Comparison of ENCODE assay signal across 9 cellular contexts in the genomic region with DNA sequence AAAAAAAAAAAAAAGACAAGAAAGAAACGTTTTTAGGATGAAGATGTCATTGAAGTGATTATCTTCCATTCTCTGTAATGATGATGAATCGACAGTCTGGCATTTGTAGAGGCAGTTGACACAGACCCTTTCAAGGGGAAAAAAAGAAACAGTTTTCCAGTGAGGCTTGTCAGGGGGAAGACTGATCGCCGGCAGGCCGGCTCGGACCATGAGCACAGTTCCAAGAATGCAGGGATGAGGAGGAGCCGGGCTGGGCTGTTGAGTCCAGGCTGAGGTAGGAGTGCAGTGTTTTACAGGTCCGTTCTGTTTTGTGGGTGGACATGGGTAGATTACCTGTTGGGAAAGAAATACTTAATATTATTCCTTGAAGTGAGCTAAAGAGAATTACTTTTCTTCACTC.
DNase-seq lines count a peak whose midpoint lies in the region; ATAC-seq and TF ChIP-seq lines count a peak whose summit lies in the region.
"Had no signal": no experiment of that assay in that cellular context is flagged by ENCODE, and none has a peak within 500 bp of the region (broad histone marks: within the 10 kb centered on the region; RNA-seq: fewer than 3 reads in every experiment).

No MANE protein-coding gene starts in this region.

- no peaks in the 10 kb centered on the region for H3K9me2 ChIP-seq in SK-N-SH

- H3K79me2 ChIP-seq in SK-N-SH (ENCODE audit: insufficient read depth) (peaks cover 32% of the 10 kb centered on the region; the same call in 1 of the 2 replicates), trophoblast cell (ENCODE audit: control insufficient read depth, insufficient read depth, low read length, poor library complexity) (peaks cover 16% of the 10 kb centered on the region)

- WGBS in SK-N-SH (ENCODE audit: low lambda C conversion rate) = 7% methylated on average over 8 of the region's 8 CpGs
- WGBS in trophoblast cell (ENCODE audit: extremely low coverage, insufficient coverage, insufficient read length) = no CpG with 5 or more reads among the region's 8 CpGs

- no peak overlapping the region for H2BK120ac ChIP-seq in trophoblast cell (ENCODE audit: insufficient read depth, low read length, poor library complexity)

- no peak overlapping the region for H3K18ac ChIP-seq in trophoblast cell (ENCODE audit: low read length)

- no peak overlapping the region for H3K27ac Mint-ChIP-seq in activated CD8-positive, alpha-beta memory T cell treated with anti-CD3 and anti-CD28 coated beads, Interleukin-2, amount 10 ng/mL, durations not matched to agents 7 days and 5 days

- H3K27ac ChIP-seq in SK-N-SH (ENCODE audit: low read depth in 2 of 2, low read length in 1 of 2) (peak overlapping the region; percentile 97 to 98), trophoblast cell (ENCODE audit: low read depth, low read length) (peak overlapping the region; percentile 99)

- H3K4me1 ChIP-seq in SK-N-SH (ENCODE audit: control insufficient read depth in 1 of 2, insufficient read depth in 2 of 2, low read depth in 1 of 2, low read length in 1 of 2) (peaks cover 36 to 70% of the 10 kb centered on the region in 2 experiments), trophoblast cell (ENCODE audit: control insufficient read depth in 1 of 2, insufficient read depth in 2 of 2, low read length in 2 of 2) (peaks cover 52 to 59% of the 10 kb centered on the region in 2 experiments)

- H2AK5ac ChIP-seq in trophoblast cell (ENCODE audit: low read length) = no peak overlapping the region

- no peak overlapping the region for H2BK5ac ChIP-seq in trophoblast cell (ENCODE audit: low read depth, low read length, poor library complexity)

- peak in 1 of 2 experiments; percentile 88; a peak in 3 of 4 replicates for TF ChIP-seq EP300 in SK-N-SH (IDR thresholded peaks at IDR 0.05; ENCODE audit: borderline replicate concordance in 1 of 2, low read depth in 1 of 2, low read length in 1 of 2)

- no peaks in the 10 kb centered on the region for H3K36me3 Mint-ChIP-seq in activated CD8-positive, alpha-beta memory T cell treated with anti-CD3 and anti-CD28 coated beads, Interleukin-2, amount 10 ng/mL, durations not matched to agents 7 days and 5 days
- H3K36me3 Mint-ChIP-seq in activated T-cell treated with anti-CD3 and anti-CD28 coated beads, Interleukin-2, amount 50 U/mL, for 4 hours (ENCODE audit: insufficient read depth) = peaks cover 8% of the 10 kb centered on the region

- peak overlapping the region; percentile 85 for H3K4me2 ChIP-seq in SK-N-SH
- no peak overlapping the region for H3K4me2 ChIP-seq in trophoblast cell (ENCODE audit: low read length)

- no peak overlapping the region for H2BK12ac ChIP-seq in trophoblast cell (ENCODE audit: low read length)

- H3K27me3 ChIP-seq in SK-N-SH (ENCODE audit: insufficient read depth) (no peaks in the 10 kb centered on the region), trophoblast cell (ENCODE audit: insufficient read depth, low read length) (no peaks in the 10 kb centered on the region)

- H3K4me3 ChIP-seq in SK-N-SH (ENCODE audit: low read depth in 2 of 2, low read length in 1 of 2) (peak overlapping the region; percentile 24 to 52; a peak in 3 of 4 replicates), fibroblast of pulmonary artery (replicated peaks; ENCODE audit: low read depth, low read length) (no peak overlapping the region), trophoblast cell (ENCODE audit: low read depth, low read length) (no peak overlapping the region)

- no peak overlapping the region for H4K12ac ChIP-seq in trophoblast cell (ENCODE audit: low read depth, low read length)

- no peak overlapping the region for H4K91ac ChIP-seq in trophoblast cell (ENCODE audit: low read depth, low read length)

- H2AFZ ChIP-seq in SK-N-SH (ENCODE audit: low read depth) = peak overlapping the region; percentile 67; the same call in 1 of the 2 replicates
- H2AFZ ChIP-seq in trophoblast cell (ENCODE audit: insufficient read depth, low read length, poor library complexity) = no peak overlapping the region

- H3K23ac ChIP-seq in trophoblast cell (ENCODE audit: low read length) = no peak overlapping the region

- H3K4me1 Mint-ChIP-seq in activated CD8-positive, alpha-beta memory T cell treated with anti-CD3 and anti-CD28 coated beads, Interleukin-2, amount 10 ng/mL, durations not matched to agents 7 days and 5 days = no peaks in the 10 kb centered on the region
- peaks cover 2% of the 10 kb centered on the region for H3K4me1 Mint-ChIP-seq in activated T-cell treated with anti-CD3 and anti-CD28 coated beads, Interleukin-2, amount 50 U/mL, for 4 hours (ENCODE audit: low read depth)

- H3K36me3 ChIP-seq in SK-N-SH (replicated peaks in 1 of 2; ENCODE audit: control insufficient read depth in 1 of 2, insufficient read depth in 2 of 2, low read length in 1 of 2) = peaks cover 0 to 6% of the 10 kb centered on the region in 2 experiments
- no peaks in the 10 kb centered on the region for H3K36me3 ChIP-seq in trophoblast cell (ENCODE audit: control insufficient read depth in 1 of 2, insufficient read depth in 2 of 2, low read length in 2 of 2)

- no peaks in the 10 kb centered on the region for H3K9me3 ChIP-seq in SK-N-SH
- no peaks in the 10 kb centered on the region for H3K9me3 ChIP-seq in trophoblast cell (ENCODE audit: insufficient read depth, low read depth, low read length)

- peaks cover 47% of the 10 kb centered on the region for H3F3A ChIP-seq in SK-N-SH (replicated peaks; ENCODE audit: insufficient read depth)

- H3K4ac ChIP-seq in trophoblast cell (ENCODE audit: low read depth, low read length) = no peak overlapping the region

- H3K14ac ChIP-seq in trophoblast cell (ENCODE audit: low read length) = no peak overlapping the region

- H4K20me1 ChIP-seq in SK-N-SH (ENCODE audit: insufficient read depth) = no peaks in the 10 kb centered on the region

- TF ChIP-seq RAD21 in SK-N-SH (IDR thresholded peaks at IDR 0.05; ENCODE audit: low read length) = no peak

- ATAC-seq in GM21515 (IDR thresholded peaks at IDR 0.05; ENCODE audit: unreplicated experiment) (no peak), GM21447 (IDR thresholded peaks at IDR 0.05; ENCODE audit: unreplicated experiment) (no peak)
- ATAC-seq in activated CD8-positive, alpha-beta memory T cell treated with anti-CD3 and anti-CD28 coated beads, Interleukin-2, amount 10 ng/mL, durations not matched to agents 7 days and 5 days = no peak
- ATAC-seq in activated T-cell treated with anti-CD3 and anti-CD28 coated beads, Interleukin-2, amount 50 U/mL, for 4 hours = no peak

- POLR2A ChIA-PET in SK-N-SH (lab: Yijun Ruan, JAX) = no interaction called here

- H3K79me1 ChIP-seq in trophoblast cell (ENCODE audit: low read length) = peaks cover 61% of the 10 kb centered on the region

- DNase-seq in AG20443 (ENCODE audit: low spot score) (peak; percentile 64), SK-N-SH (no peak), fibroblast of pulmonary artery (ENCODE audit: low read depth) (peak; percentile 66), trophoblast cell (peak; percentile 53 to 65)
- DNase-seq in activated CD8-positive, alpha-beta memory T cell treated with anti-CD3 and anti-CD28 coated beads, Interleukin-2, amount 10 ng/mL, durations not matched to agents 7 days and 5 days = no peak
- no peak for DNase-seq in activated T-cell treated with anti-CD3 and anti-CD28 coated beads, Interleukin-2, amount 50 U/mL, for 4 hours
- DNase-seq: MV-4-11 had no signal

- CTCF ChIA-PET in SK-N-SH (lab: Yijun Ruan, JAX) = interaction anchor here (0.8 kb wide), 1 partner anchor 87 kb away, joined by 5 read pairs; no protein-coding TSS in a partner anchor
- CTCF ChIA-PET in activated CD8-positive, alpha-beta memory T cell treated with anti-CD3 and anti-CD28 coated beads, Interleukin-2, amount 10 ng/mL, durations not matched to agents 7 days and 5 days (lab: Charles Lee) = no interaction called here

- no peak overlapping the region for H3K4me3 Mint-ChIP-seq in activated CD8-positive, alpha-beta memory T cell treated with anti-CD3 and anti-CD28 coated beads, Interleukin-2, amount 10 ng/mL, durations not matched to agents 7 days and 5 days
- H3K4me3 Mint-ChIP-seq in activated T-cell treated with anti-CD3 and anti-CD28 coated beads, Interleukin-2, amount 50 U/mL, for 4 hours = no peak overlapping the region

- no peak overlapping the region for H4K8ac ChIP-seq in trophoblast cell (ENCODE audit: low read depth, low read length)

- TF ChIP-seq CTCF in SK-N-SH (IDR thresholded peaks at IDR 0.05) = no peak
- TF ChIP-seq CTCF in fibroblast of pulmonary artery (IDR thresholded peaks at IDR 0.05; ENCODE audit: low read length, missing control alignments) = no peak

- H3K27me3 Mint-ChIP-seq in activated CD8-positive, alpha-beta memory T cell treated with anti-CD3 and anti-CD28 coated beads, Interleukin-2, amount 10 ng/mL, durations not matched to agents 7 days and 5 days = no peaks in the 10 kb centered on the region
- H3K27me3 Mint-ChIP-seq in activated T-cell treated with anti-CD3 and anti-CD28 coated beads, Interleukin-2, amount 50 U/mL, for 4 hours (ENCODE audit: low read depth) = peaks cover 1% of the 10 kb centered on the region

- H3K9me3 Mint-ChIP-seq in activated CD8-positive, alpha-beta memory T cell treated with anti-CD3 and anti-CD28 coated beads, Interleukin-2, amount 10 ng/mL, durations not matched to agents 7 days and 5 days (ENCODE audit: low read depth) = no peaks in the 10 kb centered on the region
- H3K9me3 Mint-ChIP-seq in activated T-cell treated with anti-CD3 and anti-CD28 coated beads, Interleukin-2, amount 50 U/mL, for 4 hours = no peaks in the 10 kb centered on the region

- H3K9ac ChIP-seq in SK-N-SH = peak overlapping the region; percentile 82
- no peak overlapping the region for H3K9ac ChIP-seq in trophoblast cell (ENCODE audit: low read length)

TF ChIP-seq in SK-N-SH, 30 proteins besides CTCF, POLR2A, EP300 and RAD21 (continues in another document):
- TF ChIP-seq JUND (IDR thresholded peaks at IDR 0.05) (peak; percentile 71), RXRA (IDR thresholded peaks at IDR 0.05; ENCODE audit: borderline replicate concordance, low read depth) (no peak), SIN3A (IDR thresholded peaks at IDR 0.05; ENCODE audit: borderline replicate concordance, low read depth, low read length) (no peak), TEAD4 (IDR thresholded peaks at IDR 0.05; ENCODE audit: borderline replicate concordance, insufficient read depth) (peak; percentile 62; the same call in 1 of the 2 replicates), MEF2A (IDR thresholded peaks at IDR 0.05; ENCODE audit: borderline replicate concordance, low read depth) (no peak), TAF1 (IDR thresholded peaks at IDR 0.05; ENCODE audit: borderline replicate concordance, low read depth, low read length) (no peak), RCOR1 (IDR thresholded peaks at IDR 0.05; ENCODE audit: low read length) (no peak), NRF1 (IDR thresholded peaks at IDR 0.05; ENCODE audit: low read depth, low read length) (no peak), NFIC (IDR thresholded peaks at IDR 0.05; ENCODE audit: borderline replicate concordance) (peak; percentile 71; the same call in 1 of the 2 replicates)

Comparison
In these comparisons a context has a peak if more than half of its experiments do, and no peak if none do; other contexts are left out.
1. DNase-seq: peak in AG20443 (single experiment), fibroblast of pulmonary artery (single experiment) and trophoblast cell (2 of 2); none in SK-N-SH (single experiment), activated CD8-positive, alpha-beta memory T cell treated with anti-CD3 and anti-CD28 coated beads, Interleukin-2, amount 10 ng/mL, durations not matched to agents 7 days and 5 days (single experiment) and activated T-cell treated with anti-CD3 and anti-CD28 coated beads, Interleukin-2, amount 50 U/mL, for 4 hours (single experiment).
2. H3K4me3 ChIP-seq: peak in SK-N-SH (2 of 2); none in fibroblast of pulmonary artery (single experiment) and trophoblast cell (single experiment).